2 cellular contexts compared by ENCODE assay signal in genomic region chr4:183552274-183553146, GRCh38.
TF ChIP-seq lines count a peak whose summit lies in the region.

No MANE protein-coding gene starts in this region.

TF ChIP-seq in HEK293, 187 proteins besides CTCF, POLR2A, EP300 and RAD21:
- TF ChIP-seq FEZF1 (tag by site-specific recombination; IDR thresholded peaks at IDR 0.05) (no peak), ZFHX2 (tag by site-specific recombination; conservative IDR thresholded peaks at IDR 0.05) (0 out of 2 replicates have a peak, but pooled peaks have one; percentile 44), ZNF513 (tag by site-specific recombination; IDR thresholded peaks at IDR 0.05) (peak; percentile 48; the same call in 1 of the 2 replicates), OSR2 (tag by site-specific recombination; IDR thresholded peaks at IDR 0.05) (no peak), PRDM1 (tag by site-specific recombination; IDR thresholded peaks at IDR 0.05) (peak; percentile 37; the same call in 1 of the 2 replicates), ZNF704 (tag by site-specific recombination; IDR thresholded peaks at IDR 0.05) (no peak)

TF ChIP-seq in H1, 55 proteins besides CTCF, POLR2A, EP300 and RAD21:
- TF ChIP-seq ASH2L (IDR thresholded peaks at IDR 0.05; ENCODE audit: low read length) (peak; percentile 98), RBBP5 (IDR thresholded peaks at IDR 0.05; ENCODE audit: borderline replicate concordance, low read depth, low read length) (no peak)
